20 cellular contexts compared by ENCODE assay signal in genomic region chr1:96366516-96366915, GRCh38.
"Had no signal": no experiment of that assay in that cellular context is flagged by ENCODE, and none has a peak within 500 bp of the region (broad histone marks: within the 10 kb centered on the region; RNA-seq: fewer than 3 reads in every experiment).

No MANE protein-coding gene starts in this region.

- H3K27me3 Mint-ChIP-seq: activated CD4-positive, alpha-beta T cell treated with anti-CD3 and anti-CD28 coated beads for 36 hours; memory B cell; naive B cell; progenitor cell of endocrine pancreas had no signal

- H2AFZ ChIP-seq: neural progenitor cell had no signal

- H3K9ac ChIP-seq: neural progenitor cell had no signal

- H3K4me3 Mint-ChIP-seq: activated CD4-positive, alpha-beta T cell treated with anti-CD3 and anti-CD28 coated beads for 36 hours; endodermal cell; immature natural killer cell; memory B cell; naive B cell; neural progenitor cell; WTC11 had no signal

- H3K27ac ChIP-seq: colonic mucosa, neural progenitor cell, tibial artery had no signal

- H3K4me3 ChIP-seq: colonic mucosa, mucosa of descending colon, neural progenitor cell, tibial artery had no signal

- H3K9me3 ChIP-seq: colonic mucosa, mucosa of descending colon, tibial artery had no signal

- H3K36me3 ChIP-seq: colonic mucosa, neural progenitor cell, tibial artery had no signal

- DNase-seq: activated CD4-positive, alpha-beta T cell treated with anti-CD3 and anti-CD28 coated beads for 36 hours; activated CD4-positive, alpha-beta T cell treated with anti-CD3 and anti-CD28 coated beads, Interleukin-2, amount 50 U/mL, for 48 hours; activated gamma-delta T cell; amniotic stem cell; caudate nucleus; colonic mucosa; endodermal cell; immature natural killer cell; mucosa of descending colon; naive B cell; stimulated activated CD4-positive, alpha-beta T cell treated with anti-CD3 and anti-CD28 coated beads, Interleukin-2, amount 100 ng/mL, for 24 hours; stimulated activated naive CD8-positive, alpha-beta T cell treated with anti-CD3 and anti-CD28 coated beads, Interleukin-15, Interleukin-2, amounts not matched to agents 100 U/mL and 50 U/mL, for 24 hours; substantia nigra; T-helper 2 cell; tibial artery had no signal

- H3K27me3 ChIP-seq: colonic mucosa, neural progenitor cell, tibial artery had no signal

- H3K4me1 ChIP-seq: colonic mucosa, neural progenitor cell had no signal

- H3K27ac Mint-ChIP-seq: activated CD4-positive, alpha-beta T cell treated with anti-CD3 and anti-CD28 coated beads for 36 hours; activated naive CD4-positive, alpha-beta T cell treated with anti-CD3 and anti-CD28 coated beads, Interleukin-2, amount 50 U/mL, for 72 hours; endodermal cell; immature natural killer cell; memory B cell; naive B cell; neural progenitor cell; progenitor cell of endocrine pancreas; WTC11 had no signal

- H3K36me3 Mint-ChIP-seq: immature natural killer cell, memory B cell, naive B cell, neural progenitor cell, WTC11 had no signal

- H3K4me2 ChIP-seq: neural progenitor cell had no signal

- ATAC-seq: activated CD4-positive, alpha-beta T cell treated with anti-CD3 and anti-CD28 coated beads for 36 hours; activated naive CD4-positive, alpha-beta T cell treated with anti-CD3 and anti-CD28 coated beads, Interleukin-2, amount 50 U/mL, for 72 hours; mucosa of descending colon; stimulated activated naive CD8-positive, alpha-beta T cell treated with anti-CD3 and anti-CD28 coated beads, Interleukin-15, Interleukin-2, amounts not matched to agents 100 U/mL and 50 U/mL, for 24 hours; WTC11 had no signal

- H3K9me3 Mint-ChIP-seq: endodermal cell, WTC11 had no signal

- H3K4me1 Mint-ChIP-seq: immature natural killer cell, naive B cell had no signal
